ENCODE assay signal across 26 cellular contexts in the genomic region with DNA sequence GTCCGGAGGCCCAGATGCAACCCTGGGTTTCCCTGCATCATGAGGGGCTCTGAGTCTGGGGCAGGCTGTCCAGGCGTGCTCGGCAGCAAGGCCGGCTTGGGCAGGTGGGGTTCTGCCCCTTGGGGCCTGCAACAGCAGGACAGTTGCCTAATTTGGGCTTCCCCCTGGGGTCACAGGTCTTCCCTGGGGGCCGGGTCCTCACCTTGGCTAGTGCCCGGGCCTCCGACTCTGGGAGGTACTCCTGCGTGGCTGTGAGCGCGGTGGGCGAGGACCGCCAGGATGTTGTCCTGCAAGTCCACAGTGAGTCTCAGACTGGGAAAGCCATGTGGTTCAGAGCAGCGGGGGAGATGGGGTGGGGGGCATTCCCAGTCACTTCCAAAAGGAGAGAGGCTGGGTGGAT.
"Had no signal": no experiment of that assay in that cellular context is flagged by ENCODE, and none has a peak within 500 bp of the region (broad histone marks: within the 10 kb centered on the region; RNA-seq: fewer than 3 reads in every experiment).

No MANE protein-coding gene starts in this region.

- H3K36me3 ChIP-seq: stomach, suprapubic skin, thoracic aorta, thyroid gland, tibial artery, tibial nerve, transverse colon, upper lobe of left lung, upper lobe of right lung, uterus, vagina had no signal

- H3K9me3 ChIP-seq: stomach, suprapubic skin, testis, thoracic aorta, thyroid gland, tibial artery, tibial nerve, transverse colon, upper lobe of left lung, upper lobe of right lung, uterus, vagina had no signal

- H3K4me1 ChIP-seq: stomach, suprapubic skin, testis, tibial nerve, transverse colon, upper lobe of left lung, upper lobe of right lung, uterus, vagina had no signal

- H3K4me3 ChIP-seq: stomach, suprapubic skin, testis, thoracic aorta, thyroid gland, tibial artery, tibial nerve, transverse colon, upper lobe of left lung, upper lobe of right lung, uterus, vagina had no signal

- H3K27ac ChIP-seq: stomach, suprapubic skin, testis, thoracic aorta, thyroid gland, tibial artery, tibial nerve, transverse colon, upper lobe of left lung, upper lobe of right lung, uterus, vagina had no signal

- H3K27me3 ChIP-seq: testis, thyroid gland, tibial nerve, transverse colon, upper lobe of left lung, upper lobe of right lung, uterus, vagina had no signal

- ATAC-seq: stimulated activated effector memory CD8-positive, alpha-beta T cell treated with anti-CD3 and anti-CD28 coated beads, Interleukin-12 subunit alpha, Interleukin-12 subunit beta, amount 100 ng/mL, for 72 hours; stimulated activated memory B cell treated with anti-CD40 and anti-IgM and Interleukin-4, amounts not matched to agents 10 μg/mL and 1 μg/mL and 100 μg/mL, for 72 hours; stimulated activated naive B cell treated with anti-CD40 and anti-IgM and Interleukin-4, amounts not matched to agents 10 μg/mL and 1 μg/mL and 100 μg/mL, for 72 hours; stimulated activated naive CD8-positive, alpha-beta T cell treated with anti-CD3 and anti-CD28 coated beads, Interleukin-15, amount 100 ng/mL, for 72 hours; stimulated activated naive CD8-positive, alpha-beta T cell treated with anti-CD3 and anti-CD28 coated beads, Interleukin-15, Interleukin-2, amounts not matched to agents 100 U/mL and 50 U/mL, for 24 hours; upper lobe of right lung had no signal

- FAIRE-seq: urothelium cell line had no signal

- DNase-seq: stimulated activated CD4-positive, alpha-beta T cell treated with anti-CD3 and anti-CD28 coated beads, Interleukin-2, amount 100 ng/mL, for 48 hours; stimulated activated CD4-positive, alpha-beta T cell treated with anti-CD3 and anti-CD28 coated beads, Interleukin-4, amount 100 ng/mL, for 1 hour; stimulated activated CD4-positive, alpha-beta T cell treated with anti-CD3 and anti-CD28 coated beads, Interleukin-4, amount 100 ng/mL, for 24 hours; stimulated activated CD4-positive, alpha-beta T cell treated with anti-CD3 and anti-CD28 coated beads, Interleukin-4, amount 100 ng/mL, for 4 hours; stimulated activated CD8-positive, alpha-beta memory T cell treated with anti-CD3 and anti-CD28 coated beads, Interleukin-4, amount 100 ng/mL, for 48 hours; stimulated activated naive B cell treated with anti-CD40 and anti-IgM and Interleukin-4, amounts not matched to agents 10 μg/mL and 1 μg/mL and 100 μg/mL, for 72 hours; stimulated activated naive CD4-positive, alpha-beta T cell; stimulated activated naive CD4-positive, alpha-beta T cell treated with Interleukin-2 at 50 U/mL for 16 hours; stimulated activated naive CD8-positive, alpha-beta T cell treated with anti-CD3 and anti-CD28 coated beads, Interleukin-15, amount 100 ng/mL, for 72 hours; stimulated activated naive CD8-positive, alpha-beta T cell treated with anti-CD3 and anti-CD28 coated beads, Interleukin-15, Interleukin-2, amounts not matched to agents 100 U/mL and 50 U/mL, for 24 hours; stomach; substantia nigra; testis; thyroid gland; tibial artery; transverse colon; upper lobe of right lung; uterus had no signal
